1 cellular context compared by ENCODE assay signal in genomic region chr16:84547539-84548058, GRCh38.
TF ChIP-seq lines count a peak whose summit lies in the region.

No MANE protein-coding gene starts in this region.

TF ChIP-seq in SK-N-SH, 30 proteins besides CTCF, POLR2A, EP300 and RAD21 (continued from another document):
- no peak for TF ChIP-seq ZBTB33 (IDR thresholded peaks at IDR 0.05; ENCODE audit: borderline replicate concordance, low read depth)
- no peak for TF ChIP-seq USF1 (IDR thresholded peaks at IDR 0.05; ENCODE audit: borderline replicate concordance, low read depth)
- no peak for TF ChIP-seq POLR2AphosphoS5 (IDR thresholded peaks at IDR 0.05; ENCODE audit: low read depth, low read length)
- no peak for TF ChIP-seq FOXJ3 (CRISPR knock-in tag; IDR thresholded peaks at IDR 0.05)
- TF ChIP-seq RXRA (IDR thresholded peaks at IDR 0.05; ENCODE audit: borderline replicate concordance, low read depth), result no peak
- TF ChIP-seq TEAD4 (IDR thresholded peaks at IDR 0.05; ENCODE audit: borderline replicate concordance, insufficient read depth), result no peak
- TF ChIP-seq FOXM1 (IDR thresholded peaks at IDR 0.05; ENCODE audit: low read depth), result no peak
